9 cellular contexts compared by ENCODE assay signal in genomic region chr9:97501972-97502221, GRCh38. TPM values are rescaled to one million over a fixed set of nuclear protein-coding genes. Genes with fewer than 3 reads are reported as not detected.
DNase-seq lines count a peak whose midpoint lies in the region; ATAC-seq and TF ChIP-seq lines count a peak whose summit lies in the region.
"Had no signal": no experiment of that assay in that cellular context is flagged by ENCODE, and none has a peak within 500 bp of the region (broad histone marks: within the 10 kb centered on the region; RNA-seq: fewer than 3 reads in every experiment).

No MANE protein-coding gene starts in this region.

- H3K9me3 ChIP-seq in CD4-positive, alpha-beta T cell (ENCODE audit: control insufficient read depth, low read length), result no peaks in the 10 kb centered on the region

- no peaks in the 10 kb centered on the region for H3K79me2 ChIP-seq in ACC112 (ENCODE audit: control insufficient read depth, insufficient read depth, low read length, unreplicated experiment)

- intact Hi-C loops in CD4-positive, alpha-beta T cell (cut with DNase I, micrococcal nuclease), result no loop called here

- peak overlapping the region; percentile 51 for H2AFZ ChIP-seq in ACC112 (ENCODE audit: low read length, unreplicated experiment)

- peaks cover 3% of the 10 kb centered on the region for H3K36me3 Mint-ChIP-seq in progenitor cell of endocrine pancreas (ENCODE audit: insufficient read depth)
- H3K36me3 Mint-ChIP-seq in CD4-positive, alpha-beta T cell (ENCODE audit: low read depth), result peaks cover 4% of the 10 kb centered on the region

- H3K27ac Mint-ChIP-seq in progenitor cell of endocrine pancreas, result no peak overlapping the region
- no peak overlapping the region for H3K27ac Mint-ChIP-seq in CD4-positive, alpha-beta T cell

- peak overlapping the region; percentile 76 for H3K4me3 ChIP-seq in ACC112 (ENCODE audit: low read depth, low read length)
- peak overlapping the region; percentile 24; the same call in 1 of the 2 replicates for H3K4me3 ChIP-seq in Jurkat, Clone E6-1 (ENCODE audit: low read length)

- H3K27me3 Mint-ChIP-seq in progenitor cell of endocrine pancreas, result peaks cover 35% of the 10 kb centered on the region
- H3K27me3 Mint-ChIP-seq in CD4-positive, alpha-beta T cell, result peaks cover 20% of the 10 kb centered on the region

- POLR2A ChIA-PET in CD4-positive, alpha-beta T cell (lab: Charles Lee), result no interaction called here

- no peak overlapping the region for H3K27ac ChIP-seq in ACC112 (ENCODE audit: low read depth, low read length)
- H3K27ac ChIP-seq in CD4-positive, alpha-beta T cell (ENCODE audit: low read depth, low read length), result no peak overlapping the region
- H3K27ac ChIP-seq: epithelial cell of prostate had no signal

- no peak for TF ChIP-seq CTCF in progenitor cell of endocrine pancreas (IDR thresholded peaks at IDR 0.05; ENCODE audit: unreplicated experiment)
- TF ChIP-seq CTCF in CD4-positive, alpha-beta T cell (IDR thresholded peaks at IDR 0.05), result no peak

- DNase-seq in Jurkat, Clone E6-1 (ENCODE audit: low read depth, low spot score), result no peak
- peak; percentile 57 to 74 for DNase-seq in erythroblast (lab: John Stamatoyannopoulos, UW)
- peak; percentile 18 for DNase-seq in progenitor cell of endocrine pancreas (ENCODE audit: low spot score, unreplicated experiment)
- DNase-seq in stimulated activated naive CD4-positive, alpha-beta T cell treated with Interleukin-2 at 50 U/mL for 16 hours (lab: John Stamatoyannopoulos, UW), result no peak
- no peak for DNase-seq in CD4-positive, alpha-beta T cell

- peak; percentile 26 for TF ChIP-seq POLR2A in erythroblast (IDR thresholded peaks at IDR 0.05; ENCODE audit: low read length)

- H3K4me1 ChIP-seq in ACC112 (ENCODE audit: control insufficient read depth, insufficient read depth, low read length, unreplicated experiment), result peaks cover 7% of the 10 kb centered on the region

- peaks cover 74% of the 10 kb centered on the region for H3K27me3 ChIP-seq in ACC112 (ENCODE audit: insufficient read depth, low read length)
- peaks cover 51% of the 10 kb centered on the region for H3K27me3 ChIP-seq in CD4-positive, alpha-beta T cell (ENCODE audit: control insufficient read depth, insufficient read depth, low read length)

- H3K4me3 Mint-ChIP-seq in progenitor cell of endocrine pancreas (ENCODE audit: low read depth), result peak overlapping the region; percentile 77
- no peak overlapping the region for H3K4me3 Mint-ChIP-seq in CD4-positive, alpha-beta T cell

- H3K4me1 Mint-ChIP-seq in progenitor cell of endocrine pancreas (ENCODE audit: low read depth), result peaks cover 31% of the 10 kb centered on the region
- H3K4me1 Mint-ChIP-seq in CD4-positive, alpha-beta T cell (ENCODE audit: low read depth), result peaks cover 21% of the 10 kb centered on the region

- H3K9me3 Mint-ChIP-seq in progenitor cell of endocrine pancreas (ENCODE audit: low read depth), result no peaks in the 10 kb centered on the region
- peaks cover 3% of the 10 kb centered on the region for H3K9me3 Mint-ChIP-seq in CD4-positive, alpha-beta T cell

- no peaks in the 10 kb centered on the region for H3K36me3 ChIP-seq in ACC112 (ENCODE audit: insufficient read depth, low read length)

- CTCF ChIA-PET in CD4-positive, alpha-beta T cell (lab: Charles Lee), result interaction anchor here (1.3 kb wide), 1 partner anchor 10 kb away, joined by 3 read pairs; no protein-coding TSS in a partner anchor

- ATAC-seq in GM19463 (IDR thresholded peaks at IDR 0.05; ENCODE audit: unreplicated experiment) (peak; percentile 30), GM18520 (IDR thresholded peaks at IDR 0.05; ENCODE audit: unreplicated experiment) (no peak)
- ATAC-seq in CD4-positive, alpha-beta T cell (ENCODE audit: poor library complexity), result no peak

RNA-seq across cellular contexts. Expression of gene TMOD1, which starts 0.4 kb away (rescaled TPM):
- polyA plus RNA-seq in Jurkat, Clone E6-1 (2012; ENCODE audit: insufficient read depth, insufficient read length), result not detected
- 10.1 and 10.6 TPM in 2 replicates for total RNA-seq in progenitor cell of endocrine pancreas
- under 1 TPM; 0.20 to 0.47 TPM for total RNA-seq in CD4-positive, alpha-beta T cell

Comparison
In these comparisons a context has a peak if more than half of its experiments do, and no peak if none do; other contexts are left out.
1. DNase-seq: peak in erythroblast (2 of 2) and progenitor cell of endocrine pancreas (single experiment); none in Jurkat, Clone E6-1 (single experiment), stimulated activated naive CD4-positive, alpha-beta T cell treated with Interleukin-2 at 50 U/mL for 16 hours (single experiment) and CD4-positive, alpha-beta T cell (0 of 10).